1 cellular context compared by ENCODE assay signal in the genomic region with DNA sequence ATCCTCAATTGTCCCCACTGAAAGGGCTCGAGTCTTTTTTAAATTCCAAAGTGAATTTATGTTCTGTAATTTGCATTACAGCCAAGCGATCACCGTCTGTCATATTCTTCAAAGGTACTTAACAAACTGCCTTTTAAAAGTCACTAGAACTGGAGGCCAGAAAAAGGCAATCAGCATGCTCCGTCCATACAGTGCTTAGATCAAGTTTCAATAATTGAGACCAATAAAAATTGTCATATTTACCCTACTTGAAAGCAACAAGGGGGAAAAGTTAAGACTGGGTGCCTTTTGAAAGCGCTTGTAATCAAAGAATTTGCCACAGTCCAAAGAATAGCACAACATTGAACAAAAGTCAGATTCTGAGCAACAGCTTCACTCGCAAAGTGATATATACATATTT.
TF ChIP-seq lines count a peak whose summit lies in the region.

No MANE protein-coding gene starts in this region.

TF ChIP-seq in WTC11, 78 proteins besides CTCF, POLR2A, EP300 and RAD21 (continued from another document):
- TF ChIP-seq, protein P1, sequence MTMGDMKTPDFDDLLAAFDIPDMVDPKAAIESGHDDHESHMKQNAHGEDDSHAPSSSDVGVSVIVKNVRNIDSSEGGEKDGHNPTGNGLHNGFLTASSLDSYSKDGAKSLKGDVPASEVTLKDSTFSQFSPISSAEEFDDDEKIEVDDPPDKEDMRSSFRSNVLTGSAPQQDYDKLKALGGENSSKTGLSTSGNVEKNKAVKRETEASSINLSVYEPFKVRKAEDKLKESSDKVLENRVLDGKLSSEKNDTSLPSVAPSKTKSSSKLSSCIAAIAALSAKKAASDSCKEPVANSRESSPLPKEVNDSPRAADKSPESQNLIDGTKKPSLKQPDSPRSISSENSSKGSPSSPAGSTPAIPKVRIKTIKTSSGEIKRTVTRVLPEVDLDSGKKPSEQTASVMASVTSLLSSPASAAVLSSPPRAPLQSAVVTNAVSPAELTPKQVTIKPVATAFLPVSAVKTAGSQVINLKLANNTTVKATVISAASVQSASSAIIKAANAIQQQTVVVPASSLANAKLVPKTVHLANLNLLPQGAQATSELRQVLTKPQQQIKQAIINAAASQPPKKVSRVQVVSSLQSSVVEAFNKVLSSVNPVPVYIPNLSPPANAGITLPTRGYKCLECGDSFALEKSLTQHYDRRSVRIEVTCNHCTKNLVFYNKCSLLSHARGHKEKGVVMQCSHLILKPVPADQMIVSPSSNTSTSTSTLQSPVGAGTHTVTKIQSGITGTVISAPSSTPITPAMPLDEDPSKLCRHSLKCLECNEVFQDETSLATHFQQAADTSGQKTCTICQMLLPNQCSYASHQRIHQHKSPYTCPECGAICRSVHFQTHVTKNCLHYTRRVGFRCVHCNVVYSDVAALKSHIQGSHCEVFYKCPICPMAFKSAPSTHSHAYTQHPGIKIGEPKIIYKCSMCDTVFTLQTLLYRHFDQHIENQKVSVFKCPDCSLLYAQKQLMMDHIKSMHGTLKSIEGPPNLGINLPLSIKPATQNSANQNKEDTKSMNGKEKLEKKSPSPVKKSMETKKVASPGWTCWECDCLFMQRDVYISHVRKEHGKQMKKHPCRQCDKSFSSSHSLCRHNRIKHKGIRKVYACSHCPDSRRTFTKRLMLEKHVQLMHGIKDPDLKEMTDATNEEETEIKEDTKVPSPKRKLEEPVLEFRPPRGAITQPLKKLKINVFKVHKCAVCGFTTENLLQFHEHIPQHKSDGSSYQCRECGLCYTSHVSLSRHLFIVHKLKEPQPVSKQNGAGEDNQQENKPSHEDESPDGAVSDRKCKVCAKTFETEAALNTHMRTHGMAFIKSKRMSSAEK (CRISPR knock-in tag; IDR thresholded peaks at IDR 0.05; ENCODE audit: borderline replicate concordance), result no peak
- TF ChIP-seq MXD4 (CRISPR knock-in tag; IDR thresholded peaks at IDR 0.05; ENCODE audit: borderline replicate concordance), result no peak
- TF ChIP-seq, protein P2, sequence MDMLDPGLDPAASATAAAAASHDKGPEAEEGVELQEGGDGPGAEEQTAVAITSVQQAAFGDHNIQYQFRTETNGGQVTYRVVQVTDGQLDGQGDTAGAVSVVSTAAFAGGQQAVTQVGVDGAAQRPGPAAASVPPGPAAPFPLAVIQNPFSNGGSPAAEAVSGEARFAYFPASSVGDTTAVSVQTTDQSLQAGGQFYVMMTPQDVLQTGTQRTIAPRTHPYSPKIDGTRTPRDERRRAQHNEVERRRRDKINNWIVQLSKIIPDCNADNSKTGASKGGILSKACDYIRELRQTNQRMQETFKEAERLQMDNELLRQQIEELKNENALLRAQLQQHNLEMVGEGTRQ (CRISPR knock-in tag; IDR thresholded peaks at IDR 0.05), result no peak
- no peak for TF ChIP-seq TCF7 (CRISPR knock-in tag; IDR thresholded peaks at IDR 0.05; ENCODE audit: low read depth)
- TF ChIP-seq NR3C1 (CRISPR knock-in tag; conservative IDR thresholded peaks at IDR 0.05; ENCODE audit: low read depth), result no peak
